8 cellular contexts compared by ENCODE assay signal in the genomic region with DNA sequence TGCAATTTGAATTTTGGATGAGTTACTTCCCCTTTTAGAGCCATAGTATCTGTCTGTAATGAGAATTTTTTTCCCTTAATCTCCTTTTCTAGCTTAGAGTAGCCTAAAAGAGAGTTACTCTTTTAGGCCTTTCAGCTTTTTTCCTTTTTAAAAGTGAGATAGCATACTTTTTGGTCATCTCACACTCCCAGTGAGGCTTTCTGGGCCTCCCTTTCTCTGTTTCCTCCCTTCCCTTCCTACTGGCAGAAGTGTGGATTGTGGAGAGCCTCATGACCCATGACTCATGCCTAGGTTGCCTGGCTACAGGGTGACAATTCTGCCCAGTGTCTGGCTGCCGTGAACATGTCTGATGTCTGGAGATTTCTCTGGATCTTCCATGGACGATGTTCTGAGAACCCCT. TPM values are rescaled to one million over a fixed set of nuclear protein-coding genes. Genes with fewer than 3 reads are reported as not detected.
DNase-seq lines count a peak whose midpoint lies in the region; ATAC-seq and TF ChIP-seq lines count a peak whose summit lies in the region.

No MANE protein-coding gene starts in this region.

- DNase-seq in GM04503 (ENCODE audit: low read depth) (peak; percentile 78), SW480 (ENCODE audit: low spot score) (peak; percentile 79), heart left ventricle (peak in 3 of 5 donors; percentile 13 to 32 (median 26)), natural killer cell (no peak), DMS 273 (lab: John Stamatoyannopoulos, UW; ENCODE audit: unreplicated experiment) (no peak), NCI-H526 treated with DMSO at 0.1 percent for 48 hours (lab: John Stamatoyannopoulos, UW) (no peak)

- no peak overlapping the region for H3K27ac Mint-ChIP-seq in natural killer cell

- H3K4me3 ChIP-seq in heart left ventricle (no peak overlapping the region), skeletal muscle satellite cell (ENCODE audit: low read length) (no peak overlapping the region)

- TF ChIP-seq CTCF in heart left ventricle (IDR thresholded peaks at IDR 0.05) (no peak), natural killer cell (IDR thresholded peaks at IDR 0.05) (no peak)

- H3K36me3 Mint-ChIP-seq in natural killer cell, result no peaks in the 10 kb centered on the region

- no peaks in the 10 kb centered on the region for H3K9me3 Mint-ChIP-seq in natural killer cell

- intact Hi-C loops in heart left ventricle (cut with DNase I) (no loop called here), natural killer cell (cut with micrococcal nuclease) (no loop called here)

- ATAC-seq in heart left ventricle (peak in 3 of 4 donors; percentile 55 to 70 (median 64)), HG02840 (IDR thresholded peaks at IDR 0.05; ENCODE audit: low FRiP score, unreplicated experiment) (no peak), natural killer cell (no peak)

- H3K27ac ChIP-seq in heart left ventricle, result peak overlapping the region in 1 of 12 donors; percentile 62

- no peaks in the 10 kb centered on the region for H3K9me3 ChIP-seq in heart left ventricle
- no peaks in the 10 kb centered on the region for H3K9me3 ChIP-seq in skeletal muscle satellite cell (replicated peaks; ENCODE audit: low read length)

- WGBS in heart left ventricle, 4 donors, result 43 to 68% (median 48%) methylated on average over 2 of the region's 2 CpGs

- peaks cover 0 to 17% (median 0%) of the 10 kb centered on the region in 9 donors for H3K27me3 ChIP-seq in heart left ventricle
- no peaks in the 10 kb centered on the region for H3K27me3 ChIP-seq in skeletal muscle satellite cell (ENCODE audit: control insufficient read depth, insufficient read depth, low read length)

- peaks cover 0 to 14% (median 0%) of the 10 kb centered on the region in 12 donors for H3K4me1 ChIP-seq in heart left ventricle
- peaks cover 9% of the 10 kb centered on the region for H3K4me1 ChIP-seq in skeletal muscle satellite cell (ENCODE audit: control insufficient read depth, insufficient read depth, low read length)

- H3K36me3 ChIP-seq in heart left ventricle, result no peaks in the 10 kb centered on the region
- H3K36me3 ChIP-seq in skeletal muscle satellite cell (ENCODE audit: insufficient read depth, low read length), result no peaks in the 10 kb centered on the region

- H3K9ac ChIP-seq in skeletal muscle satellite cell (ENCODE audit: low read depth, low read length), result peak overlapping the region; percentile 72

- peaks cover 23 to 46% of the 10 kb centered on the region in 2 donors for H3K27me3 Mint-ChIP-seq in natural killer cell (ENCODE audit: low read depth in 2 of 2)

- no peaks in the 10 kb centered on the region for H3K4me1 Mint-ChIP-seq in natural killer cell

- no peak overlapping the region for H3K4me2 ChIP-seq in skeletal muscle satellite cell (ENCODE audit: low read length)

- no peak for TF ChIP-seq POLR2A in heart left ventricle (IDR thresholded peaks at IDR 0.05)

- no peak overlapping the region for H3K4me3 Mint-ChIP-seq in natural killer cell

RNA-seq across cellular contexts. Expression of a gene that starts 15.2 kb away (rescaled TPM):
- total RNA-seq in heart left ventricle, result under 1 TPM in 1 of 9 donors, not detected in 8; 0.16 TPM
- not detected for polyA plus RNA-seq in heart left ventricle
- not detected in 2 replicates for total RNA-seq in skeletal muscle satellite cell (2012; rRNA removed)
- total RNA-seq in natural killer cell, result under 1 TPM in 1 of 3 donors, not detected in 2; 0.83 TPM

RNA-seq across cellular contexts. Expression of a gene that starts 37.2 kb away (rescaled TPM):
- total RNA-seq in heart left ventricle (not detected), natural killer cell (not detected)
- under 1 TPM in 1 of 2 donors, not detected in 1; 0.12 TPM for polyA plus RNA-seq in heart left ventricle
- total RNA-seq in skeletal muscle satellite cell (2012; rRNA removed), result not detected in 2 replicates

RNA-seq across cellular contexts. Expression of a gene that starts 44.5 kb away (rescaled TPM):
- not detected for total RNA-seq in heart left ventricle
- polyA plus RNA-seq in heart left ventricle, result not detected
- total RNA-seq in skeletal muscle satellite cell (2012; rRNA removed), result not detected in 2 replicates
- not detected for total RNA-seq in natural killer cell

RNA-seq across cellular contexts. Expression of a gene that starts 55.2 kb away (rescaled TPM):
- total RNA-seq in heart left ventricle, result not detected
- not detected for polyA plus RNA-seq in heart left ventricle
- not detected in 2 replicates for total RNA-seq in skeletal muscle satellite cell (2012; rRNA removed)
- total RNA-seq in natural killer cell, result not detected

Comparison
In these comparisons a context has a peak if more than half of its experiments do, and no peak if none do; other contexts are left out.
1. DNase-seq: peak in GM04503 (single experiment), SW480 (single experiment) and heart left ventricle (3 of 5); none in natural killer cell (single experiment), DMS 273 (single experiment) and NCI-H526 treated with DMSO at 0.1 percent for 48 hours (single experiment).
2. ATAC-seq: peak in heart left ventricle (3 of 4); none in HG02840 (single experiment) and natural killer cell (0 of 3).